In genomic region chr7:30182186-30182585, GRCh38 we compare ENCODE assay signal across 27 cellular contexts. TPM values are rescaled to one million over a fixed set of nuclear protein-coding genes. Genes with fewer than 3 reads are reported as not detected.
DNase-seq lines count a peak whose midpoint lies in the region; ATAC-seq and TF ChIP-seq lines count a peak whose summit lies in the region.
"Had no signal": no experiment of that assay in that cellular context is flagged by ENCODE, and none has a peak within 500 bp of the region (broad histone marks: within the 10 kb centered on the region; RNA-seq: fewer than 3 reads in every experiment).

No MANE protein-coding gene starts in this region.

- H3K27me3 Mint-ChIP-seq in brain: peaks cover 3% of the 10 kb centered on the region
- H3K27me3 Mint-ChIP-seq: activated naive CD8-positive, alpha-beta T cell treated with anti-CD3 and anti-CD28 coated beads for 36 hours; CD4-positive, alpha-beta T cell; type B pancreatic cell had no signal

- H3K27ac Mint-ChIP-seq in brain: peak overlapping the region in 3 of 5 experiments; percentile 87 to 98 (median 93)
- H3K27ac Mint-ChIP-seq: activated naive CD8-positive, alpha-beta T cell treated with anti-CD3 and anti-CD28 coated beads for 36 hours; CD4-positive, alpha-beta T cell; type B pancreatic cell had no signal

- peaks cover 0 to 12% (median 0%) of the 10 kb centered on the region in 11 experiments; a peak in 7 of 22 replicates for H3K36me3 ChIP-seq in BLaER1 treated with 17β-estradiol and CSF1 and Interleukin-3, amounts not matched to agents 10 nM and 100 nM
- H3K36me3 ChIP-seq in gastrocnemius medialis (no peaks in the 10 kb centered on the region), transverse colon (no peaks in the 10 kb centered on the region)
- H3K36me3 ChIP-seq: breast epithelium had no signal

- intact Hi-C loops in left cardiac atrium (cut with DNase I) (no loop called here), gastrocnemius medialis (cut with DNase I; ENCODE audit: low total_unique reads) (no loop called here), transverse colon (cut with DNase I; ENCODE audit: low total_unique reads) (no loop called here)

- H3K4me3 Mint-ChIP-seq in brain: peak overlapping the region in 2 of 5 experiments; percentile 21 to 70
- H3K4me3 Mint-ChIP-seq: activated naive CD8-positive, alpha-beta T cell treated with anti-CD3 and anti-CD28 coated beads for 36 hours; CD4-positive, alpha-beta T cell; type B pancreatic cell had no signal

- H3K9me3 Mint-ChIP-seq in brain: peaks cover 3 to 22% (median 12%) of the 10 kb centered on the region in 5 experiments
- H3K9me3 Mint-ChIP-seq: CD4-positive, alpha-beta T cell had no signal

- WGBS in transverse colon (ENCODE audit: low coverage in 1 of 2), 2 donors: 71 to 77% methylated on average over 3 of the region's 3 CpGs

- no peak overlapping the region for H3K4me3 ChIP-seq in BLaER1 treated with 17β-estradiol and CSF1 and Interleukin-3, amounts not matched to agents 10 nM and 100 nM
- H3K4me3 ChIP-seq in gastrocnemius medialis (no peak overlapping the region), transverse colon (no peak overlapping the region)
- H3K4me3 ChIP-seq: breast epithelium, PC-9 had no signal

- peaks cover 3 to 91% (median 30%) of the 10 kb centered on the region in 10 experiments; a peak in 19 of 20 replicates for H3K4me1 ChIP-seq in BLaER1 treated with 17β-estradiol and CSF1 and Interleukin-3, amounts not matched to agents 10 nM and 100 nM
- peaks cover 38 to 66% of the 10 kb centered on the region in 2 donors for H3K4me1 ChIP-seq in gastrocnemius medialis
- H3K4me1 ChIP-seq in transverse colon: peaks cover 0 to 13% (median 9%) of the 10 kb centered on the region in 4 donors

- H3K9me3 ChIP-seq in BLaER1 treated with 17β-estradiol and CSF1 and Interleukin-3, amounts not matched to agents 10 nM and 100 nM (replicated peaks in 1 of 11): peaks cover 11 to 59% (median 22%) of the 10 kb centered on the region in 11 experiments
- no peaks in the 10 kb centered on the region for H3K9me3 ChIP-seq in gastrocnemius medialis
- no peaks in the 10 kb centered on the region for H3K9me3 ChIP-seq in transverse colon
- H3K9me3 ChIP-seq: breast epithelium had no signal

- no peak overlapping the region for H3K9ac ChIP-seq in BLaER1 treated with 17β-estradiol and CSF1 and Interleukin-3, amounts not matched to agents 10 nM and 100 nM

- H3K27ac ChIP-seq in BLaER1 treated with 17β-estradiol and CSF1 and Interleukin-3, amounts not matched to agents 10 nM and 100 nM: peak overlapping the region in 6 of 11 experiments; percentile 5 to 99 (median 94); a peak in 6 of 22 replicates
- H3K27ac ChIP-seq in gastrocnemius medialis (peak overlapping the region; percentile 86 to 92 (median 90)), transverse colon (no peak overlapping the region)
- H3K27ac ChIP-seq: breast epithelium, PC-9 had no signal

- ATAC-seq in left cardiac atrium: peak; percentile 85 to 89
- ATAC-seq in gastrocnemius medialis: peak; percentile 69 to 75
- no peak for ATAC-seq in GM19463 (IDR thresholded peaks at IDR 0.05; ENCODE audit: unreplicated experiment)

- H3K4me1 Mint-ChIP-seq in brain: peaks cover 34% of the 10 kb centered on the region

- TF ChIP-seq CTCF in brain (conservative IDR thresholded peaks at IDR 0.05) (no peak), gastrocnemius medialis (IDR thresholded peaks at IDR 0.05 in 4 of 5, conservative IDR thresholded peaks at IDR 0.05 in 1 of 5) (no peak), transverse colon (IDR thresholded peaks at IDR 0.05) (no peak)

- DNase-seq in left cardiac atrium (no peak), gastrocnemius medialis (peak; percentile 50 to 83), NCI-H2107 treated with DMSO at 0.1 percent for 48 hours (lab: John Stamatoyannopoulos, UW; ENCODE audit: unreplicated experiment) (no peak), transverse colon (no peak), RPMI8226 (no peak)
- DNase-seq: 8988T; activated CD4-positive, alpha-beta T cell treated with anti-CD3 and anti-CD28 coated beads, Interleukin-2, amount 50 U/mL, for 48 hours; activated CD4-positive, CD25-positive, alpha-beta regulatory T cell; activated CD8-positive, alpha-beta memory T cell treated with anti-CD3 and anti-CD28 coated beads, Interleukin-2, amount 50 U/mL, for 48 hours; activated naive CD8-positive, alpha-beta T cell treated with anti-CD3 and anti-CD28 coated beads for 36 hours; CD4-positive, alpha-beta T cell; IMR-90; mesendoderm; NCI-H1105; NCI-H2081; NCI-H510A; NK-92 treated with Interleukin-12 subunit alpha and Interleukin-12 subunit beta, amount 100 ng/mL, for 24 hours; PC-9; SIG-M5; stimulated activated naive CD4-positive, alpha-beta T cell treated with Interleukin-2 at 50 U/mL for 16 hours; SW 1271; T1000 had no signal

- H3K27me3 ChIP-seq in BLaER1 treated with 17β-estradiol and CSF1 and Interleukin-3, amounts not matched to agents 10 nM and 100 nM: no peaks in the 10 kb centered on the region
- H3K27me3 ChIP-seq in gastrocnemius medialis: no peaks in the 10 kb centered on the region
- no peaks in the 10 kb centered on the region for H3K27me3 ChIP-seq in transverse colon
- H3K27me3 ChIP-seq: breast epithelium had no signal

- no peaks in the 10 kb centered on the region for H4K20me1 ChIP-seq in BLaER1 treated with 17β-estradiol and CSF1 and Interleukin-3, amounts not matched to agents 10 nM and 100 nM

- no peaks in the 10 kb centered on the region for H3K36me3 Mint-ChIP-seq in brain
- H3K36me3 Mint-ChIP-seq: activated naive CD8-positive, alpha-beta T cell treated with anti-CD3 and anti-CD28 coated beads for 36 hours; type B pancreatic cell had no signal

- in situ Hi-C loops in gastrocnemius medialis (cut with MboI; ENCODE audit: low sequenced_read_pairs in 4 of 4) (no loop called here), transverse colon (cut with MboI; ENCODE audit: low pct_ligation_motif_present in 1 of 4, low pct_unique_long_range_greater_than_20kb in 1 of 4, low sequenced_read_pairs in 3 of 4) (no loop called here)

- TF ChIP-seq POLR2A in gastrocnemius medialis (IDR thresholded peaks at IDR 0.05) (no peak), transverse colon (IDR thresholded peaks at IDR 0.05) (no peak)

- no peak for TF ChIP-seq EP300 in transverse colon (IDR thresholded peaks at IDR 0.05; ENCODE audit: low read depth)

- peak overlapping the region in 2 of 11 experiments; percentile 34 to 57; a peak in 4 of 22 replicates for H3K4me2 ChIP-seq in BLaER1 treated with 17β-estradiol and CSF1 and Interleukin-3, amounts not matched to agents 10 nM and 100 nM
- H3K4me2 ChIP-seq: PC-9 had no signal

RNA-seq across cellular contexts. Expression of gene MTURN, which starts 47.4 kb away (rescaled TPM):
- 450 TPM for polyA plus RNA-seq in brain (ENCODE audit: insufficient read depth, low read depth, low replicate concordance)
- total RNA-seq in left cardiac atrium (10 to 100 TPM; 25.8 to 27.3 TPM), gastrocnemius medialis (10 to 100 TPM; 32.9 to 81.9 (median 44.7) TPM), transverse colon (10 to 100 TPM in 3 of 4 donors, 1 to 10 TPM in 1; 7.9 to 28.3 (median 15.0) TPM)

Comparison
In these comparisons a context has a peak if more than half of its experiments do, and no peak if none do; other contexts are left out.
1. H3K27ac ChIP-seq: peak in BLaER1 treated with 17β-estradiol and CSF1 and Interleukin-3, amounts not matched to agents 10 nM and 100 nM (6 of 11) and gastrocnemius medialis (4 of 4); none in transverse colon (0 of 4).
2. DNase-seq: peak in gastrocnemius medialis (2 of 2); none in left cardiac atrium (single experiment), NCI-H2107 treated with DMSO at 0.1 percent for 48 hours (single experiment), transverse colon (single experiment) and RPMI8226 (single experiment).